In genomic region chr3:37492977-37493471, GRCh38 we compare ENCODE assay signal across 10 cellular contexts. TPM values are rescaled to one million over a fixed set of nuclear protein-coding genes. Genes with fewer than 3 reads are reported as not detected.
DNase-seq lines count a peak whose midpoint lies in the region; ATAC-seq, FAIRE-seq and TF ChIP-seq lines count a peak whose summit lies in the region.
"Had no signal": no experiment of that assay in that cellular context is flagged by ENCODE, and none has a peak within 500 bp of the region (broad histone marks: within the 10 kb centered on the region; RNA-seq: fewer than 3 reads in every experiment).

No MANE protein-coding gene starts in this region.

- H3K36me3 ChIP-seq in pancreas, result no peaks in the 10 kb centered on the region

- ATAC-seq in pancreas (peak in 3 of 4 donors; percentile 51 to 73 (median 68)), left colon (no peak), GM21717 (IDR thresholded peaks at IDR 0.05; ENCODE audit: unreplicated experiment) (no peak)

- DNase-seq in GM03348 (ENCODE audit: low spot score), result peak; percentile 66
- DNase-seq in NCI-H2029 treated with DMSO at 0.1 percent for 48 hours (lab: John Stamatoyannopoulos, UW), result peak; percentile 67
- no peak for DNase-seq in coronary artery (ENCODE audit: low spot score)
- DNase-seq in pancreas, result no peak
- DNase-seq in left colon, result no peak
- DNase-seq in amygdala (lab: John Stamatoyannopoulos, UW), result no peak
- DNase-seq in NCI-H526 (lab: John Stamatoyannopoulos, UW), result no peak

- H3K4me1 ChIP-seq in pancreas, result no peaks in the 10 kb centered on the region

- H3K27ac ChIP-seq in coronary artery (peak overlapping the region; percentile 69 to 90), pancreas (no peak overlapping the region)

- intact Hi-C loops in pancreas (cut with DNase I), result no loop called here
- intact Hi-C loops in left colon (cut with DNase I, micrococcal nuclease), result no loop called here

- no peak for FAIRE-seq in pancreas (lab: Jason Lieb, UNC)
- FAIRE-seq: islet of Langerhans had no signal

- no peaks in the 10 kb centered on the region for H3K27me3 ChIP-seq in pancreas

- no peaks in the 10 kb centered on the region for H3K9me3 ChIP-seq in pancreas

- TF ChIP-seq CTCF in coronary artery (IDR thresholded peaks at IDR 0.05) (no peak), pancreas (IDR thresholded peaks at IDR 0.05) (no peak)

- WGBS in pancreas, 2 donors, result 78 to 79% methylated on average over 3 of the region's 3 CpGs

- H3K4me3 ChIP-seq in coronary artery (peak overlapping the region; percentile 14), pancreas (no peak overlapping the region)

RNA-seq across cellular contexts. Expression of gene ITGA9, which starts 41.1 kb away (rescaled TPM):
- 1 to 10 TPM in 5 of 6 donors, under 1 TPM in 1; 0.87 to 5.3 (median 2.3) TPM for total RNA-seq in pancreas
- polyA plus RNA-seq in pancreas, result under 1 TPM; 0.73 to 0.76 TPM
- total RNA-seq in left colon, result 10 to 100 TPM in 1 of 2 donors, 1 to 10 TPM in 1; 3.3 to 10.9 TPM
- polyA plus RNA-seq: IgD-negative memory B cell had no signal

Comparison
In these comparisons a context has a peak if more than half of its experiments do, and no peak if none do; other contexts are left out.
1. DNase-seq: peak in GM03348 (single experiment) and NCI-H2029 treated with DMSO at 0.1 percent for 48 hours (single experiment); none in coronary artery (single experiment), pancreas (0 of 6), left colon (0 of 2), amygdala (0 of 56) and NCI-H526 (0 of 2).
2. H3K27ac ChIP-seq: peak in coronary artery (2 of 2); none in pancreas (0 of 4).
3. ATAC-seq: peak in pancreas (3 of 4); none in left colon (single experiment) and GM21717 (single experiment).